Comparison of ENCODE assay signal across 21 cellular contexts in genomic region chr6:48177786-48178185, GRCh38.
"Had no signal": no experiment of that assay in that cellular context is flagged by ENCODE, and none has a peak within 500 bp of the region (broad histone marks: within the 10 kb centered on the region; RNA-seq: fewer than 3 reads in every experiment).

No MANE protein-coding gene starts in this region.

- H3K36me3 ChIP-seq: esophagus squamous epithelium, gastrocnemius medialis, heart right ventricle, neural progenitor cell, ovary, right atrium auricular region, tibial artery, upper lobe of right lung, vagina had no signal

- H3K27ac Mint-ChIP-seq: dendritic cell treated with granulocyte-macrophage colony-stimulating factor and Interleukin-4, amounts not matched to agents 40 ng/mL and 50 ng/mL, for 4 days; effector memory CD8-positive, alpha-beta T cell; natural killer cell; neural progenitor cell; stimulated activated naive CD8-positive, alpha-beta T cell treated with anti-CD3 and anti-CD28 coated beads, Interleukin-15, Interleukin-2, amounts not matched to agents 100 ng/mL and 50 ng/mL, for 24 hours had no signal

- H3K9me3 Mint-ChIP-seq: dendritic cell treated with granulocyte-macrophage colony-stimulating factor and Interleukin-4, amounts not matched to agents 40 ng/mL and 50 ng/mL, for 4 days; neural progenitor cell; stimulated activated naive CD8-positive, alpha-beta T cell treated with anti-CD3 and anti-CD28 coated beads, Interleukin-15, Interleukin-2, amounts not matched to agents 100 ng/mL and 50 ng/mL, for 24 hours had no signal

- H3K4me3 Mint-ChIP-seq: dendritic cell treated with granulocyte-macrophage colony-stimulating factor and Interleukin-4, amounts not matched to agents 40 ng/mL and 50 ng/mL, for 4 days; effector memory CD8-positive, alpha-beta T cell; natural killer cell; neural progenitor cell; stimulated activated naive CD8-positive, alpha-beta T cell treated with anti-CD3 and anti-CD28 coated beads, Interleukin-15, Interleukin-2, amounts not matched to agents 100 ng/mL and 50 ng/mL, for 24 hours had no signal

- H3K4me1 Mint-ChIP-seq: natural killer cell, neural progenitor cell had no signal

- H3K27me3 Mint-ChIP-seq: dendritic cell treated with granulocyte-macrophage colony-stimulating factor and Interleukin-4, amounts not matched to agents 40 ng/mL and 50 ng/mL, for 4 days; effector memory CD8-positive, alpha-beta T cell; stimulated activated naive CD8-positive, alpha-beta T cell treated with anti-CD3 and anti-CD28 coated beads, Interleukin-15, Interleukin-2, amounts not matched to agents 100 ng/mL and 50 ng/mL, for 24 hours had no signal

- H3K27me3 ChIP-seq: esophagus squamous epithelium, gastrocnemius medialis, heart right ventricle, neural progenitor cell, ovary, right atrium auricular region, tibial artery, upper lobe of right lung, vagina had no signal

- H3K4me3 ChIP-seq: esophagus squamous epithelium, gastrocnemius medialis, heart right ventricle, neural progenitor cell, ovary, right atrium auricular region, tibial artery, upper lobe of right lung, vagina had no signal

- H3K36me3 Mint-ChIP-seq: natural killer cell, neural progenitor cell had no signal

- ATAC-seq: effector memory CD8-positive, alpha-beta T cell; gastrocnemius medialis; heart right ventricle; left lobe of liver; natural killer cell; upper lobe of right lung had no signal

- H3K27ac ChIP-seq: epithelial cell of prostate, esophagus squamous epithelium, gastrocnemius medialis, heart right ventricle, neural progenitor cell, ovary, right atrium auricular region, tibial artery, upper lobe of right lung, vagina had no signal

- DNase-seq: effector memory CD8-positive, alpha-beta T cell; esophagus squamous epithelium; gastrocnemius medialis; heart right ventricle; hypothalamus; islet precursor cell; mammary epithelial cell; natural killer cell; nucleus accumbens; ovary; small intestine; stimulated activated CD4-positive, alpha-beta T cell treated with anti-CD3 and anti-CD28 coated beads, Interleukin-12 subunit alpha, Interleukin-12 subunit beta, amount 100 ng/mL, for 4 hours; tibial artery; upper lobe of right lung had no signal

- H3K4me1 ChIP-seq: esophagus squamous epithelium, gastrocnemius medialis, heart right ventricle, neural progenitor cell, right atrium auricular region, tibial artery, upper lobe of right lung, vagina had no signal

- H3K9me3 ChIP-seq: esophagus squamous epithelium, gastrocnemius medialis, heart right ventricle, ovary, right atrium auricular region, tibial artery, upper lobe of right lung, vagina had no signal
